Comparison of ENCODE assay signal across 13 cellular contexts in genomic region chr4:129747756-129748155, GRCh38.
"Had no signal": no experiment of that assay in that cellular context is flagged by ENCODE, and none has a peak within 500 bp of the region (broad histone marks: within the 10 kb centered on the region; RNA-seq: fewer than 3 reads in every experiment).

No MANE protein-coding gene starts in this region.

- H3K4me1 Mint-ChIP-seq: naive thymus-derived CD8-positive, alpha-beta T cell had no signal

- H3K4me1 ChIP-seq: vagina had no signal

- ATAC-seq: left colon; mucosa of descending colon; naive thymus-derived CD8-positive, alpha-beta T cell; right cardiac atrium had no signal

- H3K4me3 ChIP-seq: mucosa of descending colon, smooth muscle cell, vagina had no signal

- H3K27ac ChIP-seq: vagina had no signal

- H3K27ac Mint-ChIP-seq: activated naive CD4-positive, alpha-beta T cell treated with anti-CD3 and anti-CD28 coated beads for 36 hours; activated T-helper 1 cell treated with anti-CD3 and anti-CD28 coated beads, Interleukin-12 subunit alpha, Interleukin-12 subunit beta, Interleukin-2, Interleukin-4 antibody, amounts not matched to agents 30 ng/mL and 10 ng/mL and 1 ng/mL, durations not matched to agents 14 hours and 24 hours and 36 hours; naive thymus-derived CD8-positive, alpha-beta T cell had no signal

- H3K9me3 ChIP-seq: mucosa of descending colon, vagina had no signal

- H3K4me3 Mint-ChIP-seq: activated naive CD4-positive, alpha-beta T cell treated with anti-CD3 and anti-CD28 coated beads for 36 hours; activated T-helper 1 cell treated with anti-CD3 and anti-CD28 coated beads, Interleukin-12 subunit alpha, Interleukin-12 subunit beta, Interleukin-2, Interleukin-4 antibody, amounts not matched to agents 30 ng/mL and 10 ng/mL and 1 ng/mL, durations not matched to agents 14 hours and 24 hours and 36 hours; naive thymus-derived CD8-positive, alpha-beta T cell had no signal

- H3K36me3 Mint-ChIP-seq: naive thymus-derived CD8-positive, alpha-beta T cell had no signal

- DNase-seq: activated naive CD4-positive, alpha-beta T cell treated with anti-CD3 and anti-CD28 coated beads for 36 hours; central memory CD4-positive, alpha-beta T cell; cortex of kidney; effector CD8-positive, alpha-beta T cell; left colon; mucosa of descending colon; naive thymus-derived CD8-positive, alpha-beta T cell; nucleus accumbens; right cardiac atrium; T-helper 9 cell had no signal

- H3K36me3 ChIP-seq: vagina had no signal

- H3K27me3 ChIP-seq: vagina had no signal

- H3K27me3 Mint-ChIP-seq: naive thymus-derived CD8-positive, alpha-beta T cell had no signal

- H3K9me3 Mint-ChIP-seq: activated T-helper 1 cell treated with anti-CD3 and anti-CD28 coated beads, Interleukin-12 subunit alpha, Interleukin-12 subunit beta, Interleukin-2, Interleukin-4 antibody, amounts not matched to agents 30 ng/mL and 10 ng/mL and 1 ng/mL, durations not matched to agents 14 hours and 24 hours and 36 hours had no signal
